ENCODE assay signal across 16 cellular contexts in genomic region chr10:5625992-5626777, GRCh38. TPM values are rescaled to one million over a fixed set of nuclear protein-coding genes. Genes with fewer than 3 reads are reported as not detected.
A peak's percentile ranks its signal among the peaks of the same experiment; 100 is the strongest.
DNase-seq lines count a peak whose midpoint lies in the region; ATAC-seq and TF ChIP-seq lines count a peak whose summit lies in the region.
"Had no signal": no experiment of that assay in that cellular context is flagged by ENCODE, and none has a peak within 500 bp of the region (broad histone marks: within the 10 kb centered on the region; RNA-seq: fewer than 3 reads in every experiment).

No MANE protein-coding gene starts in this region.

- no peak for TF ChIP-seq CTCF in mucosa of descending colon (IDR thresholded peaks at IDR 0.05)
- no peak for TF ChIP-seq CTCF in thoracic aorta (IDR thresholded peaks at IDR 0.05)
- no peak for TF ChIP-seq CTCF in GM20000 (IDR thresholded peaks at IDR 0.05; ENCODE audit: extremely low read depth, missing control alignments)

- ATAC-seq in mucosa of descending colon: peak; percentile 13
- ATAC-seq in thoracic aorta (ENCODE audit: insufficient number of reproducible peaks, low FRiP score, low read depth): no peak
- no peak for ATAC-seq in HG03045 (IDR thresholded peaks at IDR 0.05; ENCODE audit: unreplicated experiment)

- H3K36me3 ChIP-seq in SJCRH30: no peaks in the 10 kb centered on the region
- H3K36me3 ChIP-seq in mucosa of descending colon (ENCODE audit: low read depth): no peaks in the 10 kb centered on the region
- H3K36me3 ChIP-seq in thoracic aorta: no peaks in the 10 kb centered on the region
- H3K36me3 ChIP-seq: WERI-Rb-1 had no signal

- no peaks in the 10 kb centered on the region for H3K9me3 ChIP-seq in SJCRH30 (replicated peaks)
- H3K9me3 ChIP-seq in mucosa of descending colon: no peaks in the 10 kb centered on the region
- H3K9me3 ChIP-seq in thoracic aorta: no peaks in the 10 kb centered on the region

- H3K27ac ChIP-seq in SJCRH30 (peak overlapping the region; percentile 86), thoracic aorta (peak overlapping the region; percentile 65 to 78)
- H3K27ac ChIP-seq: WERI-Rb-1 had no signal

- peaks cover 19% of the 10 kb centered on the region for H3K4me1 ChIP-seq in SJCRH30
- H3K4me1 ChIP-seq in mucosa of descending colon (ENCODE audit: low read depth): peaks cover 25% of the 10 kb centered on the region
- peaks cover 19 to 81% of the 10 kb centered on the region in 2 donors for H3K4me1 ChIP-seq in thoracic aorta (ENCODE audit: control insufficient read depth in 1 of 2, low read depth in 2 of 2)

- intact Hi-C loops in mucosa of descending colon (cut with DNase I, micrococcal nuclease): no loop called here

- H3K27me3 ChIP-seq in SJCRH30 (no peaks in the 10 kb centered on the region), thoracic aorta (replicated peaks; ENCODE audit: insufficient read depth) (no peaks in the 10 kb centered on the region)

- DNase-seq in activated CD4-positive, alpha-beta T cell treated with anti-CD3 and anti-CD28 coated beads, Interleukin-2, amount 50 U/mL, for 48 hours: peak; percentile 10 to 25
- no peak for DNase-seq in activated CD4-positive, alpha-beta T cell treated with anti-CD3 and anti-CD28 coated beads for 4 hours
- DNase-seq in SJCRH30 (peak; percentile 65 to 78), mucosa of descending colon (peak in 1 of 3 donors; percentile 48), thoracic aorta (ENCODE audit: low spot score) (no peak), GM20000 (ENCODE audit: low spot score) (no peak), erythroblast (lab: John Stamatoyannopoulos, UW) (no peak)
- DNase-seq: activated CD8-positive, alpha-beta memory T cell treated with anti-CD3 and anti-CD28 coated beads, Interleukin-2, amount 50 U/mL, for 4 hours; activated naive CD8-positive, alpha-beta T cell treated with anti-CD3 and anti-CD28 coated beads for 36 hours; cerebellar nuclear complex; islet precursor cell; NCI-H2227 treated with DMSO at 0.1 percent for 48 hours; retina; stimulated activated CD4-positive, alpha-beta T cell treated with anti-CD3 and anti-CD28 coated beads, Interleukin-4, amount 100 ng/mL, for 24 hours; WERI-Rb-1 had no signal

- H3K4me3 ChIP-seq in SJCRH30 (peak overlapping the region; percentile 12), mucosa of descending colon (no peak overlapping the region), thoracic aorta (no peak overlapping the region)

- no peak for TF ChIP-seq POLR2A in erythroblast (IDR thresholded peaks at IDR 0.05; ENCODE audit: low read length)

RNA-seq across cellular contexts. Expression of gene ASB13, which starts 40.2 kb away (rescaled TPM):
- 1.2 and 1.3 TPM in 2 replicates for total RNA-seq in SJCRH30 (2014; rRNA removed; shearing (Covaris generic))
- total RNA-seq in mucosa of descending colon (10 to 100 TPM; 34.6 to 76.1 (median 50.5) TPM), thoracic aorta (10 to 100 TPM; 15.8 to 16.0 TPM)

RNA-seq across cellular contexts. Expression of gene TASOR2, which starts 58.5 kb away (rescaled TPM):
- total RNA-seq in SJCRH30 (2014; rRNA removed; shearing (Covaris generic)): 63.2 and 73.8 TPM in 2 replicates
- 10 to 100 TPM; 46.4 to 63.2 (median 58.4) TPM for total RNA-seq in mucosa of descending colon
- total RNA-seq in thoracic aorta: 100 to 1,000 TPM in 1 of 2 donors, 10 to 100 TPM in 1; 43.9 to 123 TPM

Comparison
In these comparisons a context has a peak if more than half of its experiments do, and no peak if none do; other contexts are left out.
1. DNase-seq: peak in activated CD4-positive, alpha-beta T cell treated with anti-CD3 and anti-CD28 coated beads, Interleukin-2, amount 50 U/mL, for 48 hours (2 of 2) and SJCRH30 (2 of 2); none in activated CD4-positive, alpha-beta T cell treated with anti-CD3 and anti-CD28 coated beads for 4 hours (0 of 2), thoracic aorta (single experiment), GM20000 (single experiment) and erythroblast (0 of 2).